In genomic region chr21:35794527-35794926, GRCh38 we compare ENCODE assay signal across 3 cellular contexts.
DNase-seq lines count a peak whose midpoint lies in the region; ATAC-seq, FAIRE-seq and TF ChIP-seq lines count a peak whose summit lies in the region.
"Not testable (repeated sequence)": the region's sequence is repeated elsewhere in the genome, so short reads cannot be mapped to it uniquely, and the experiment has no call there.

No MANE protein-coding gene starts in this region.

- H3K9ac ChIP-seq in K562 (ENCODE audit: insufficient read depth in 1 of 2, low read depth in 2 of 2, low read length in 2 of 2): not testable (repeated sequence)

- H3K4me1 Mint-ChIP-seq in progenitor cell of endocrine pancreas (ENCODE audit: low read depth): not testable (repeated sequence)

- not testable (repeated sequence) for H3K9me3 ChIP-seq in HEK293 (ENCODE audit: control insufficient read depth, insufficient read depth, low read depth, low read length); K562 (replicated peaks; ENCODE audit: control insufficient read depth, insufficient read depth, low read depth, low read length)

- TF ChIP-seq CTCF in HEK293 (tag by site-specific recombination; IDR thresholded peaks at IDR 0.05); K562 (IDR thresholded peaks at IDR 0.05 in 2 of 3, conservative IDR thresholded peaks at IDR 0.05 in 1 of 3; ENCODE audit: insufficient read depth in 2 of 3, low read depth in 1 of 3, low read length in 3 of 3); progenitor cell of endocrine pancreas (IDR thresholded peaks at IDR 0.05; ENCODE audit: unreplicated experiment): not testable (repeated sequence)

- peak overlapping the region; percentile 27 for H3K27ac Mint-ChIP-seq in progenitor cell of endocrine pancreas

- H3K36me3 Mint-ChIP-seq in progenitor cell of endocrine pancreas (ENCODE audit: insufficient read depth): not testable (repeated sequence)

- H3K79me2 ChIP-seq in K562 (ENCODE audit: control insufficient read depth, insufficient read depth, low read length): not testable (repeated sequence)

- POLR2A ChIA-PET in HEK293 (lab: Yijun Ruan, JAX): not testable (repeated sequence)
- POLR2A ChIA-PET in K562 (lab: Yijun Ruan, JAX): interaction anchor here (0.6 kb wide), 1 partner anchor 1257 kb away, joined by 4 read pairs; no protein-coding TSS in a partner anchor

- CTCF ChIA-PET in HEK293 (lab: Yijun Ruan, JAX); K562 (lab: Yijun Ruan, JAX; ENCODE audit: low intra/inter-chr PET ratio): not testable (repeated sequence)

- not testable (repeated sequence) for H3K36me3 ChIP-seq in HEK293 (ENCODE audit: control insufficient read depth in 2 of 2, insufficient read depth in 1 of 2, low read length in 2 of 2); K562 (ENCODE audit: control insufficient read depth, insufficient read depth, low read length)

- H3K27me3 Mint-ChIP-seq in progenitor cell of endocrine pancreas: not testable (repeated sequence)

- H3K9me3 Mint-ChIP-seq in progenitor cell of endocrine pancreas (ENCODE audit: low read depth): not testable (repeated sequence)

- in situ Hi-C loops in K562 (cut with MboI): not testable (repeated sequence)

- TF ChIP-seq POLR2A in K562 (conservative IDR thresholded peaks at IDR 0.05): not testable (repeated sequence)

- H4K20me1 ChIP-seq in K562 (replicated peaks; ENCODE audit: control insufficient read depth, insufficient read depth, low read length): not testable (repeated sequence)

- H3K4me3 ChIP-seq in HEK293 (ENCODE audit: low read depth, low read length); K562: not testable (repeated sequence)

- intact Hi-C loops in K562 (cut with micrococcal nuclease): not testable (repeated sequence)

- DNase-seq in K562 (ENCODE audit: extremely low read depth in 1 of 4, low spot score in 3 of 4); progenitor cell of endocrine pancreas (ENCODE audit: low spot score, unreplicated experiment): not testable (repeated sequence)

- TF ChIP-seq EP300 in K562 (IDR thresholded peaks at IDR 0.05; ENCODE audit: low read length): not testable (repeated sequence)

- not testable (repeated sequence) for ATAC-seq in K562

- H2AFZ ChIP-seq in K562 (ENCODE audit: low read depth, low read length): not testable (repeated sequence)

- 0% methylated on average over 4 of the region's 4 CpGs for WGBS in K562 (ENCODE audit: insufficient coverage, low coverage, missing lambda C conversion rate)

- not testable (repeated sequence) for H3K4me2 ChIP-seq in K562 (ENCODE audit: insufficient read depth, low read length)

- not testable (repeated sequence) for H3K27me3 ChIP-seq in K562 (ENCODE audit: control insufficient read depth in 2 of 2, insufficient read depth in 2 of 2, low read length in 2 of 2)

- H3K4me1 ChIP-seq in HEK293 (ENCODE audit: control insufficient read depth, insufficient read depth, low read length): peaks cover 17% of the 10 kb centered on the region
- not testable (repeated sequence) for H3K4me1 ChIP-seq in K562 (replicated peaks in 1 of 2; ENCODE audit: control insufficient read depth in 2 of 2, insufficient read depth in 2 of 2, low read length in 2 of 2)

- TF ChIP-seq RAD21 in K562 (CRISPR knock-in tag; conservative IDR thresholded peaks at IDR 0.05 in 1 of 2, IDR thresholded peaks at IDR 0.05 in 1 of 2): not testable (repeated sequence)

- BruUV-seq in K562 (replicated peaks; lab: Mats Ljungman, UMichigan): not testable (repeated sequence)

- not testable (repeated sequence) for H3K27ac ChIP-seq in HEK293 (ENCODE audit: extremely low read depth, low read depth, low read length); K562 (ENCODE audit: extremely low read depth, low read depth, low read length)

- FAIRE-seq in K562 (lab: Jason Lieb, UNC): not testable (repeated sequence)

- not testable (repeated sequence) for H3K4me3 Mint-ChIP-seq in progenitor cell of endocrine pancreas (ENCODE audit: low read depth)

- H3K9me1 ChIP-seq in K562 (ENCODE audit: control insufficient read depth, insufficient read depth, low read length): not testable (repeated sequence)

TF ChIP-seq in HEK293, 187 proteins besides CTCF, POLR2A, EP300 and RAD21:
- TF ChIP-seq ZNF146 (tag by site-specific recombination; IDR thresholded peaks at IDR 0.05): peak; percentile 85

TF ChIP-seq in K562, 482 proteins besides CTCF, POLR2A, EP300 and RAD21:
- TF ChIP-seq ZNF146 (CRISPR knock-in tag; IDR thresholded peaks at IDR 0.05; ENCODE audit: unreplicated experiment): peak; percentile 57
- TF ChIP-seq RBM25 (IDR thresholded peaks at IDR 0.05; ENCODE audit: low read depth, low read length, severe bottlenecking): peak; percentile 62
